ENCODE assay signal across 8 cellular contexts in genomic region chr11:62124186-62125113, GRCh38. TPM values are rescaled to one million over a fixed set of nuclear protein-coding genes. Genes with fewer than 3 reads are reported as not detected.
DNase-seq lines count a peak whose midpoint lies in the region; ATAC-seq and TF ChIP-seq lines count a peak whose summit lies in the region.

No MANE protein-coding gene starts in this region.

- TF ChIP-seq POLR2A in adrenal gland (IDR thresholded peaks at IDR 0.05) (no peak), gastrocnemius medialis (IDR thresholded peaks at IDR 0.05) (no peak)

- no peaks in the 10 kb centered on the region for H4K20me1 ChIP-seq in hepatocyte (ENCODE audit: insufficient read depth, poor library complexity, severe bottlenecking)

- no peaks in the 10 kb centered on the region for H3K9me3 ChIP-seq in adrenal gland (replicated peaks in 1 of 3)
- H3K9me3 ChIP-seq in hepatocyte (ENCODE audit: low read depth) = no peaks in the 10 kb centered on the region
- no peaks in the 10 kb centered on the region for H3K9me3 ChIP-seq in gastrocnemius medialis

- peaks cover 8% of the 10 kb centered on the region; the same call in 1 of the 2 replicates for H3K36me3 Mint-ChIP-seq in HFFc6 (ENCODE audit: low read depth)

- H3K4me3 Mint-ChIP-seq in HFFc6 = peak overlapping the region; percentile 89

- peaks cover 40% of the 10 kb centered on the region for H3K79me2 ChIP-seq in hepatocyte

- peak overlapping the region; percentile 92 for H3K27ac Mint-ChIP-seq in HFFc6

- DNase-seq in activated CD4-positive, alpha-beta T cell treated with anti-CD3 and anti-CD28 coated beads for 48 hours = peak; percentile 52
- no peak for DNase-seq in activated CD4-positive, alpha-beta T cell treated with anti-CD3 and anti-CD28 coated beads, Interleukin-2, amount 50 U/mL, for 1 hour
- DNase-seq in HFFc6 (peak; percentile 53), NCI-H2196 treated with DMSO at 0.1 percent for 48 hours (lab: John Stamatoyannopoulos, UW; ENCODE audit: unreplicated experiment) (peak; percentile 6), adrenal gland (peak in 4 of 7 donors; percentile 34 to 46 (median 36)), hepatocyte (ENCODE audit: low spot score) (peak; percentile 53), gastrocnemius medialis (no peak), putamen (ENCODE audit: low spot score) (no peak)

- ATAC-seq in gastrocnemius medialis = peak; percentile 30 to 37

- peak overlapping the region; percentile 42 for H2AFZ ChIP-seq in hepatocyte

- peak overlapping the region in 2 of 5 donors; percentile 24 to 51 for H3K27ac ChIP-seq in adrenal gland
- peak overlapping the region; percentile 0 for H3K27ac ChIP-seq in hepatocyte
- peak overlapping the region; percentile 74 to 84 (median 82) for H3K27ac ChIP-seq in gastrocnemius medialis

- H3K4me2 ChIP-seq in hepatocyte = peak overlapping the region; percentile 95

- H3K9me3 Mint-ChIP-seq in HFFc6 = no peaks in the 10 kb centered on the region

- 3 to 9% (median 5%) methylated on average over 24 to 39 of the region's 39 CpGs for WGBS in adrenal gland, 4 donors
- 9% methylated on average over 39 of the region's 39 CpGs for WGBS in hepatocyte (ENCODE audit: low lambda C conversion rate, missing lambda C conversion rate)

- H3K36me3 ChIP-seq in adrenal gland (replicated peaks in 1 of 2) (peaks cover 0 to 4% of the 10 kb centered on the region in 2 donors), hepatocyte (replicated peaks; ENCODE audit: insufficient read depth, low read depth) (no peaks in the 10 kb centered on the region), gastrocnemius medialis (peaks cover 0 to 8% of the 10 kb centered on the region in 2 donors)

- peak overlapping the region; percentile 77 to 91 (median 82) for H3K4me3 ChIP-seq in adrenal gland
- peak overlapping the region; percentile 38 for H3K4me3 ChIP-seq in hepatocyte
- peak overlapping the region; percentile 81 to 85 (median 84) for H3K4me3 ChIP-seq in gastrocnemius medialis

- H3K4me1 Mint-ChIP-seq in HFFc6 (ENCODE audit: low read depth) = peaks cover 33% of the 10 kb centered on the region

- H3K27me3 ChIP-seq in adrenal gland (no peaks in the 10 kb centered on the region), hepatocyte (no peaks in the 10 kb centered on the region), gastrocnemius medialis (no peaks in the 10 kb centered on the region)

- in situ Hi-C loops in gastrocnemius medialis (cut with MboI; ENCODE audit: low sequenced_read_pairs in 4 of 4) = loop anchor here in 1 of 4 donors (25.0 kb wide), 1 partner anchor 763 kb away; the partner anchor contains the start of gene SLC3A2

- peaks cover 3% of the 10 kb centered on the region for H3K27me3 Mint-ChIP-seq in HFFc6 (ENCODE audit: insufficient read depth)

- intact Hi-C loops in adrenal gland (cut with DNase I) (no loop called here), gastrocnemius medialis (cut with DNase I; ENCODE audit: low total_unique reads) (loop anchor here (5.0 kb wide), 1 partner anchor 152 kb away; no protein-coding TSS in a partner anchor)

- peaks cover 10 to 13% of the 10 kb centered on the region in 2 donors for H3K4me1 ChIP-seq in adrenal gland (replicated peaks in 1 of 2)
- H3K4me1 ChIP-seq in hepatocyte (ENCODE audit: insufficient read depth) = peaks cover 9% of the 10 kb centered on the region
- peaks cover 10 to 13% of the 10 kb centered on the region in 2 donors for H3K4me1 ChIP-seq in gastrocnemius medialis

- no peaks in the 10 kb centered on the region for H3K9me2 ChIP-seq in hepatocyte (replicated peaks; ENCODE audit: insufficient read depth)

- TF ChIP-seq CTCF in HFFc6 (IDR thresholded peaks at IDR 0.05) = no peak
- TF ChIP-seq CTCF in adrenal gland (IDR thresholded peaks at IDR 0.05) = no peak
- TF ChIP-seq CTCF in hepatocyte (IDR thresholded peaks at IDR 0.05; ENCODE audit: poor library complexity) = no peak
- no peak for TF ChIP-seq CTCF in gastrocnemius medialis (IDR thresholded peaks at IDR 0.05 in 4 of 5, conservative IDR thresholded peaks at IDR 0.05 in 1 of 5)

RNA-seq across cellular contexts. Expression of gene INCENP, which starts 0.6 kb away (rescaled TPM):
- total RNA-seq in HFFc6 (2021; fragmentation: NEBNext Ultra II Directional; extraction: Animal tissue kit (Norgen Biotek cat#: 25700)) = 10 to 100 TPM; 32.3 to 60.0 (median 54.1) TPM
- total RNA-seq in adrenal gland = 10 to 100 TPM in 7 of 8 donors, 1 to 10 TPM in 1; 7.3 to 23.2 (median 16.3) TPM
- 1 to 10 TPM; 1.4 to 6.8 (median 4.5) TPM for polyA plus RNA-seq in adrenal gland
- 12.5 and 12.8 TPM in 2 replicates for total RNA-seq in hepatocyte
- 2.2 TPM in 2 replicates for polyA plus RNA-seq in hepatocyte
- 10 to 100 TPM in 2 of 4 donors, 1 to 10 TPM in 2; 6.3 to 18.7 (median 13.7) TPM for total RNA-seq in gastrocnemius medialis

Comparison
In these comparisons a context has a peak if more than half of its experiments do, and no peak if none do; other contexts are left out.
1. DNase-seq: peak in activated CD4-positive, alpha-beta T cell treated with anti-CD3 and anti-CD28 coated beads for 48 hours (single experiment), HFFc6 (single experiment), NCI-H2196 treated with DMSO at 0.1 percent for 48 hours (single experiment), adrenal gland (4 of 7) and hepatocyte (single experiment); none in activated CD4-positive, alpha-beta T cell treated with anti-CD3 and anti-CD28 coated beads, Interleukin-2, amount 50 U/mL, for 1 hour (single experiment), gastrocnemius medialis (0 of 2) and putamen (single experiment).
2. Peak in every context shown above with its lines, with median percentiles within 50 percentile points of each other: H3K4me3 ChIP-seq.